ENCODE assay signal across 19 cellular contexts in the genomic region with DNA sequence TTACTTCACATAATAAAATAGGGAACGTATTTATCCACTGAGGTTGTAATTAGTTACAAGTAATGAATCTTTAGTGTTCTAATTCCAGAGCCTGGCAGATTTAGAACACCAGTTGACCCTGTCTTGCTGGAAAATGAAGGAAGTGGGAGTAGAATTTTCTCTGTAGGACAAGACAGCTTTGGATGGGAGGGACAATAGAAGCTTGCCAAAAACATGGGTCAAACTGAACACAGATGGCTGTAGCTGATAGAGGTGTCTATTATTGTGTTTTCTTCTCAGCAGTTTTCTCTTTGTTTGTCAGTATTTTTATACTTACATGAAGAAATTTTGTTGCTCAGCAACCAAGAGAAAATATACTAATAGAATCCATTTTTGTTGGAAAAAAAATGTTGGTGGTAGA. TPM values are rescaled to one million over a fixed set of nuclear protein-coding genes. Genes with fewer than 3 reads are reported as not detected.
A peak's percentile ranks its signal among the peaks of the same experiment; 100 is the strongest.
DNase-seq lines count a peak whose midpoint lies in the region; ATAC-seq and TF ChIP-seq lines count a peak whose summit lies in the region.
"Had no signal": no experiment of that assay in that cellular context is flagged by ENCODE, and none has a peak within 500 bp of the region (broad histone marks: within the 10 kb centered on the region; RNA-seq: fewer than 3 reads in every experiment).

No MANE protein-coding gene starts in this region.

- 49 to 56% methylated on average over 1 of the region's 1 CpG for WGBS in heart right ventricle, 2 donors

- H3K4me3 Mint-ChIP-seq in brain (peak overlapping the region in 1 of 5 experiments; percentile 54), nephron (peak overlapping the region in 1 of 3 experiments; percentile 33)
- H3K4me3 Mint-ChIP-seq: CD4-positive, CD25-positive, alpha-beta regulatory T cell had no signal

- H3K36me3 Mint-ChIP-seq in brain: peaks cover 5% of the 10 kb centered on the region
- peaks cover 4% of the 10 kb centered on the region for H3K36me3 Mint-ChIP-seq in nephron (ENCODE audit: low read depth)
- H3K36me3 Mint-ChIP-seq: CD4-positive, CD25-positive, alpha-beta regulatory T cell had no signal

- intact Hi-C loops in heart right ventricle (cut with DNase I) (no loop called here), cardiac septum (cut with DNase I) (no loop called here)

- peak overlapping the region in 3 of 10 donors; percentile 12 to 23 (median 15) for H3K27ac ChIP-seq in heart right ventricle

- H3K4me3 ChIP-seq in heart right ventricle (no peak overlapping the region), fibroblast of villous mesenchyme (ENCODE audit: low read depth, low read length) (no peak overlapping the region)

- H3K4me1 Mint-ChIP-seq in brain: peaks cover 16% of the 10 kb centered on the region
- H3K4me1 Mint-ChIP-seq in nephron: peaks cover 13% of the 10 kb centered on the region
- H3K4me1 Mint-ChIP-seq: CD4-positive, CD25-positive, alpha-beta regulatory T cell had no signal

- no peaks in the 10 kb centered on the region for H3K9me3 ChIP-seq in heart right ventricle
- H3K9me3 ChIP-seq: BE2C had no signal

- no peak for DNase-seq in heart right ventricle
- DNase-seq in cardiac septum (ENCODE audit: low spot score): no peak
- DNase-seq in fibroblast of villous mesenchyme (ENCODE audit: low read depth): peak; percentile 50
- DNase-seq in GF-D8 (lab: John Stamatoyannopoulos, UW): no peak
- DNase-seq: BE2C; CD4-positive, CD25-positive, alpha-beta regulatory T cell; COR-L47; DMS 273 treated with DMSO at 0.1 percent for 48 hours; DND-41; MM.1S; NCI-H1105; NCI-H2081; NCI-H510A treated with DMSO at 0.1 percent for 48 hours; NCI-H774; SHP77 had no signal

- no peaks in the 10 kb centered on the region for H3K27me3 Mint-ChIP-seq in brain
- H3K27me3 Mint-ChIP-seq in nephron (ENCODE audit: low read depth): no peaks in the 10 kb centered on the region
- H3K27me3 Mint-ChIP-seq: CD4-positive, CD25-positive, alpha-beta regulatory T cell had no signal

- TF ChIP-seq CTCF in heart right ventricle (IDR thresholded peaks at IDR 0.05) (no peak), brain (conservative IDR thresholded peaks at IDR 0.05) (no peak), fibroblast of villous mesenchyme (IDR thresholded peaks at IDR 0.05; ENCODE audit: insufficient read depth, low read depth, low read length) (no peak), nephron (IDR thresholded peaks at IDR 0.05; ENCODE audit: unreplicated experiment in 3 of 3) (no peak)

- no peaks in the 10 kb centered on the region for H3K36me3 ChIP-seq in heart right ventricle
- H3K36me3 ChIP-seq: BE2C had no signal

- peak overlapping the region in 3 of 5 experiments; percentile 11 to 52 (median 14) for H3K27ac Mint-ChIP-seq in brain
- peak overlapping the region; percentile 61 to 81 (median 69) for H3K27ac Mint-ChIP-seq in nephron
- H3K27ac Mint-ChIP-seq: CD4-positive, CD25-positive, alpha-beta regulatory T cell had no signal

- ATAC-seq in heart right ventricle (peak in 6 of 8 donors; percentile 42 to 80 (median 67)), GM21576 (IDR thresholded peaks at IDR 0.05; ENCODE audit: unreplicated experiment) (no peak)

- peaks cover 0 to 83% (median 39%) of the 10 kb centered on the region in 9 donors for H3K4me1 ChIP-seq in heart right ventricle
- H3K4me1 ChIP-seq: BE2C had no signal

- H3K9me3 Mint-ChIP-seq in brain (no peaks in the 10 kb centered on the region), nephron (no peaks in the 10 kb centered on the region)

- H3K27me3 ChIP-seq in heart right ventricle: no peaks in the 10 kb centered on the region
- H3K27me3 ChIP-seq: BE2C had no signal

RNA-seq across cellular contexts. Expression of a gene that starts 20.2 kb away (rescaled TPM):
- total RNA-seq in heart right ventricle (10 to 100 TPM in 7 of 10 donors, 1 to 10 TPM in 3; 5.4 to 16.5 (median 11.6) TPM), cardiac septum (18.6 TPM), fibroblast of villous mesenchyme (35.1 and 44.9 TPM in 2 replicates)
- polyA plus RNA-seq in heart right ventricle (1 to 10 TPM; 1.7 to 2.2 TPM), brain (ENCODE audit: insufficient read depth, low read depth, low replicate concordance) (0.71 TPM)
- total RNA-seq: OCI-LY7 had no signal
- polyA plus RNA-seq: CD4-positive, CD25-positive, alpha-beta regulatory T cell had no signal
